In the genomic region with DNA sequence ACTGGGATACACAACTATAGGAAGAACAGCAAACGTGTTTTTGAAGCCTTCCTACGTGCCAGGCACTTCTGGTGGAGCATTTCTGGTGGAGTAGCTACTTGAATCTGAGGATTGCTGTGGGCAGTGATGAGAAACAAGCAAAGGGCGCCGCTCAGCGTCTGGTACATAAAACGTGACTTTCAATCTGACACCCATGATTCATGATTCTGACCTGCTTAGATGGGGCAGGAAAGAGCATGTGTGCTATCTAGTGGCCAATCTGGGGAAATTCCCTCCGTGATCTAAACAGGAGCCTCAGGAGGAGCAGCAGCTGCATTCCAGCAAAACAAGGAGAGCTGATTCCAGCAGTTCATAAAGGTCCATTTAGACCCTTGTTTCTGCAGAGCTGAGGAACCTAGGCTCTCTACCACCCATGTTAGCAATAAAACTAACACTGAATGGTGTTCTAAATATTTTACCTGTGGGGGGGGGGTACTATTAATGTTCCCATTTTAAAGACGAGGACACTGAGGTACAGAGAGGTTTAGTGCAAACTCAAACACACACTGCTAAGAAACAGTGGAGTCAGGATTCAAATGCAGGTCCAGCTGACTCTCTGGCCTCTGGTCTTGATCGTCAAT, we compare ENCODE assay signal across 9 cellular contexts. TPM values are rescaled to one million over a fixed set of nuclear protein-coding genes. Genes with fewer than 3 reads are reported as not detected.
A peak's percentile ranks its signal among the peaks of the same experiment; 100 is the strongest.
DNase-seq lines count a peak whose midpoint lies in the region; ATAC-seq and TF ChIP-seq lines count a peak whose summit lies in the region.
"Had no signal": no experiment of that assay in that cellular context is flagged by ENCODE, and none has a peak within 500 bp of the region (broad histone marks: within the 10 kb centered on the region; RNA-seq: fewer than 3 reads in every experiment).

No MANE protein-coding gene starts in this region.

- H3K27ac ChIP-seq in testis = peak overlapping the region in 1 of 2 donors; percentile 66

- H3K27me3 ChIP-seq in testis = no peaks in the 10 kb centered on the region

- DNase-seq in COLO829 (ENCODE audit: low spot score) = peak; percentile 66
- DNase-seq in HK-2 (ENCODE audit: unreplicated experiment) = peak; percentile 49
- DNase-seq in NCI-H526 treated with DMSO at 0.1 percent for 48 hours (lab: John Stamatoyannopoulos, UW) = peak; percentile 49
- DNase-seq in amniotic stem cell (lab: John Stamatoyannopoulos, UW) = peak; percentile 15
- peak; percentile 61 for DNase-seq in iPS-NIHi11 (ENCODE audit: low spot score)
- DNase-seq in testis = peak; percentile 80
- no peak for DNase-seq in HuH-7.5 (ENCODE audit: low spot score)

- no peak overlapping the region for H3K4me3 ChIP-seq in testis

- 34 to 40% methylated on average over 9 of the region's 9 CpGs for WGBS in testis, 2 donors

- intact Hi-C loops in testis (cut with DNase I; ENCODE audit: low total_unique reads) = no loop called here

- TF ChIP-seq CTCF in testis (IDR thresholded peaks at IDR 0.05) = peak in 1 of 3 experiments; percentile 5

- ATAC-seq in GM19035 (IDR thresholded peaks at IDR 0.05; ENCODE audit: unreplicated experiment) = peak; percentile 64

- H3K4me1 ChIP-seq in testis = peaks cover 21% of the 10 kb centered on the region

- H3K9me3 ChIP-seq in testis = no peaks in the 10 kb centered on the region

- H3K36me3 ChIP-seq in testis (ENCODE audit: low read depth, missing control alignments) = no peaks in the 10 kb centered on the region

- TF ChIP-seq POLR2A in testis (IDR thresholded peaks at IDR 0.05) = no peak

RNA-seq across cellular contexts. Expression of gene PAH, which starts 37.8 kb away (rescaled TPM):
- 10 to 100 TPM in 1 of 2 donors, 1 to 10 TPM in 1; 9.3 to 18.4 TPM for total RNA-seq in testis
- 23.2 TPM for polyA plus RNA-seq in testis (ENCODE audit: insufficient read depth, low read depth, low replicate concordance)
- total RNA-seq: pulmonary artery endothelial cell had no signal
